ENCODE assay signal across 11 cellular contexts in genomic region chr16:19432429-19432828, GRCh38. TPM values are rescaled to one million over a fixed set of nuclear protein-coding genes. Genes with fewer than 3 reads are reported as not detected.
DNase-seq lines count a peak whose midpoint lies in the region; ATAC-seq and TF ChIP-seq lines count a peak whose summit lies in the region.
"Had no signal": no experiment of that assay in that cellular context is flagged by ENCODE, and none has a peak within 500 bp of the region (broad histone marks: within the 10 kb centered on the region; RNA-seq: fewer than 3 reads in every experiment).

No MANE protein-coding gene starts in this region.

- H3K36me3 ChIP-seq in breast epithelium (no peaks in the 10 kb centered on the region), mucosa of stomach (ENCODE audit: control insufficient read depth, insufficient read depth, low read length) (no peaks in the 10 kb centered on the region)
- H3K36me3 ChIP-seq: vagina had no signal

- H3K27me3 ChIP-seq in breast epithelium (no peaks in the 10 kb centered on the region), mucosa of stomach (ENCODE audit: control insufficient read depth, insufficient read depth, low read length) (no peaks in the 10 kb centered on the region)
- H3K27me3 ChIP-seq: vagina had no signal

- no peak overlapping the region for H3K4me3 Mint-ChIP-seq in activated naive CD8-positive, alpha-beta T cell treated with anti-CD3 and anti-CD28 coated beads, Interleukin-2, amount 50 U/mL, for 24 hours
- H3K4me3 Mint-ChIP-seq in activated T-cell treated with anti-CD3 and anti-CD28 coated beads, Interleukin-2, amount 50 U/mL, for 4 hours = no peak overlapping the region

- peaks cover 2% of the 10 kb centered on the region for H3K27me3 Mint-ChIP-seq in activated naive CD8-positive, alpha-beta T cell treated with anti-CD3 and anti-CD28 coated beads, Interleukin-2, amount 50 U/mL, for 24 hours
- peaks cover 4% of the 10 kb centered on the region for H3K27me3 Mint-ChIP-seq in activated T-cell treated with anti-CD3 and anti-CD28 coated beads, Interleukin-2, amount 50 U/mL, for 4 hours (ENCODE audit: low read depth)

- peak overlapping the region; percentile 69 to 85 for H3K27ac ChIP-seq in breast epithelium
- H3K27ac ChIP-seq: vagina had no signal

- DNase-seq in H4 (ENCODE audit: low spot score) = peak; percentile 73
- peak; percentile 42 for DNase-seq in NCI-H146 (lab: John Stamatoyannopoulos, UW)
- peak in 1 of 2 donors; percentile 30 for DNase-seq in breast epithelium (ENCODE audit: low spot score in 2 of 2)
- no peak for DNase-seq in posterior vena cava (ENCODE audit: low spot score)
- no peak for DNase-seq in activated gamma-delta T cell treated with Interleukin-2 at 50 U/mL for 16 hours
- no peak for DNase-seq in activated naive CD8-positive, alpha-beta T cell treated with anti-CD3 and anti-CD28 coated beads, Interleukin-2, amount 50 U/mL, for 24 hours
- no peak for DNase-seq in activated T-cell treated with anti-CD3 and anti-CD28 coated beads, Interleukin-2, amount 50 U/mL, for 4 hours
- DNase-seq: activated CD8-positive, alpha-beta memory T cell treated with anti-CD3 and anti-CD28 coated beads for 24 hours had no signal

- no peak for TF ChIP-seq POLR2A in breast epithelium (IDR thresholded peaks at IDR 0.05)

- no peak overlapping the region for H3K27ac Mint-ChIP-seq in activated naive CD8-positive, alpha-beta T cell treated with anti-CD3 and anti-CD28 coated beads, Interleukin-2, amount 50 U/mL, for 24 hours

- ATAC-seq in activated naive CD8-positive, alpha-beta T cell treated with anti-CD3 and anti-CD28 coated beads, Interleukin-2, amount 50 U/mL, for 24 hours = no peak
- ATAC-seq in activated T-cell treated with anti-CD3 and anti-CD28 coated beads, Interleukin-2, amount 50 U/mL, for 4 hours = no peak

- H3K4me3 ChIP-seq in breast epithelium (no peak overlapping the region), mucosa of stomach (ENCODE audit: low read length) (no peak overlapping the region)
- H3K4me3 ChIP-seq: vagina had no signal

- no peaks in the 10 kb centered on the region for H3K36me3 Mint-ChIP-seq in activated naive CD8-positive, alpha-beta T cell treated with anti-CD3 and anti-CD28 coated beads, Interleukin-2, amount 50 U/mL, for 24 hours (ENCODE audit: low read depth)
- no peaks in the 10 kb centered on the region for H3K36me3 Mint-ChIP-seq in activated T-cell treated with anti-CD3 and anti-CD28 coated beads, Interleukin-2, amount 50 U/mL, for 4 hours (ENCODE audit: insufficient read depth)

- H3K9me3 ChIP-seq in breast epithelium (no peaks in the 10 kb centered on the region), mucosa of stomach (ENCODE audit: control insufficient read depth, low read length) (no peaks in the 10 kb centered on the region)
- H3K9me3 ChIP-seq: vagina had no signal

- H3K9me3 Mint-ChIP-seq in activated naive CD8-positive, alpha-beta T cell treated with anti-CD3 and anti-CD28 coated beads, Interleukin-2, amount 50 U/mL, for 24 hours = no peaks in the 10 kb centered on the region
- no peaks in the 10 kb centered on the region for H3K9me3 Mint-ChIP-seq in activated T-cell treated with anti-CD3 and anti-CD28 coated beads, Interleukin-2, amount 50 U/mL, for 4 hours

- TF ChIP-seq CTCF in breast epithelium (IDR thresholded peaks at IDR 0.05) = no peak

- H3K4me1 Mint-ChIP-seq in activated naive CD8-positive, alpha-beta T cell treated with anti-CD3 and anti-CD28 coated beads, Interleukin-2, amount 50 U/mL, for 24 hours = no peaks in the 10 kb centered on the region
- H3K4me1 Mint-ChIP-seq in activated T-cell treated with anti-CD3 and anti-CD28 coated beads, Interleukin-2, amount 50 U/mL, for 4 hours (ENCODE audit: low read depth) = no peaks in the 10 kb centered on the region

- H3K4me1 ChIP-seq in breast epithelium (peaks cover 0 to under 1% of the 10 kb centered on the region in 2 donors), mucosa of stomach (ENCODE audit: control insufficient read depth, insufficient read depth, low read length) (peaks cover 59% of the 10 kb centered on the region)
- H3K4me1 ChIP-seq: vagina had no signal

- intact Hi-C loops in breast epithelium (cut with DNase I; ENCODE audit: low total_unique reads) = no loop called here
- intact Hi-C loops in posterior vena cava (cut with DNase I) = no loop called here

- peak overlapping the region; percentile 4 for H3K9ac ChIP-seq in mucosa of stomach (ENCODE audit: low read length)

RNA-seq across cellular contexts. Expression of gene TMC5, which starts 14.7 kb away (rescaled TPM):
- not detected in 2 replicates for total RNA-seq in H4 (2014; rRNA removed; shearing (Covaris generic))
- 10 to 100 TPM in 2 of 3 donors, under 1 TPM in 1; under 0.01 to 40.3 (median 28.8) TPM for total RNA-seq in breast epithelium
- 1 to 10 TPM; 1.1 to 3.4 TPM for total RNA-seq in posterior vena cava
- under 1 TPM in 1 of 3 donors, not detected in 2; 0.58 TPM for total RNA-seq in activated T-cell treated with anti-CD3 and anti-CD28 coated beads, Interleukin-2, amount 50 U/mL, for 4 hours
- total RNA-seq: pulmonary artery endothelial cell, vagina had no signal

Comparison
In these comparisons a context has a peak if more than half of its experiments do, and no peak if none do; other contexts are left out.
1. DNase-seq: peak in H4 (single experiment) and NCI-H146 (single experiment); none in posterior vena cava (single experiment), activated gamma-delta T cell treated with Interleukin-2 at 50 U/mL for 16 hours (single experiment), activated naive CD8-positive, alpha-beta T cell treated with anti-CD3 and anti-CD28 coated beads, Interleukin-2, amount 50 U/mL, for 24 hours (single experiment) and activated T-cell treated with anti-CD3 and anti-CD28 coated beads, Interleukin-2, amount 50 U/mL, for 4 hours (single experiment).